2 cellular contexts compared by ENCODE assay signal in genomic region chr5:113118765-113119164, GRCh38.
TF ChIP-seq lines count a peak whose summit lies in the region.

No MANE protein-coding gene starts in this region.

TF ChIP-seq in H1, 55 proteins besides CTCF, POLR2A, EP300 and RAD21:
- no peak for TF ChIP-seq BRCA1 (IDR thresholded peaks at IDR 0.05; ENCODE audit: low read depth, low read length)
- no peak for TF ChIP-seq CHD1 (IDR thresholded peaks at IDR 0.05; ENCODE audit: low read depth, low read length)
- TF ChIP-seq RBBP5 (IDR thresholded peaks at IDR 0.05; ENCODE audit: borderline replicate concordance, low read depth, low read length) = no peak
- no peak for TF ChIP-seq SIRT6 (IDR thresholded peaks at IDR 0.05; ENCODE audit: low read length)
- no peak for TF ChIP-seq SIN3A (conservative IDR thresholded peaks at IDR 0.05 in 1 of 2, IDR thresholded peaks at IDR 0.05 in 1 of 2; ENCODE audit: low read depth in 1 of 2, low read length in 2 of 2)
- TF ChIP-seq CREB1 (IDR thresholded peaks at IDR 0.05) = no peak
- TF ChIP-seq CBX5 (IDR thresholded peaks at IDR 0.05; ENCODE audit: low read depth, low read length) = no peak
- no peak for TF ChIP-seq NANOG (IDR thresholded peaks at IDR 0.05; ENCODE audit: insufficient read depth, low read depth, low read length, poor library complexity, severe bottlenecking)
- no peak for TF ChIP-seq RFX5 (IDR thresholded peaks at IDR 0.05; ENCODE audit: borderline replicate concordance, low read depth, low read length)
- no peak for TF ChIP-seq E2F6 (IDR thresholded peaks at IDR 0.05)
- no peak for TF ChIP-seq RNF2 (IDR thresholded peaks at IDR 0.05; ENCODE audit: borderline replicate concordance, low read depth, low read length, missing control alignments, poor library complexity, severe bottlenecking)

TF ChIP-seq in liver, 16 proteins besides CTCF, POLR2A, EP300 and RAD21:
- TF ChIP-seq TAF1 (conservative IDR thresholded peaks at IDR 0.05) (no peak), HNF4A (conservative IDR thresholded peaks at IDR 0.05) (no peak), FOXA2 (IDR thresholded peaks at IDR 0.05) (no peak), GABPA (IDR thresholded peaks at IDR 0.05 in 1 of 2, conservative IDR thresholded peaks at IDR 0.05 in 1 of 2) (no peak), JUND (IDR thresholded peaks at IDR 0.05) (no peak), HNF4G (IDR thresholded peaks at IDR 0.05) (no peak), SP1 (IDR thresholded peaks at IDR 0.05) (no peak), EGR1 (IDR thresholded peaks at IDR 0.05; ENCODE audit: low read depth in 2 of 2) (no peak), YY1 (IDR thresholded peaks at IDR 0.05) (no peak)
